In genomic region chr2:119352357-119352756, GRCh38 we compare ENCODE assay signal across 10 cellular contexts. TPM values are rescaled to one million over a fixed set of nuclear protein-coding genes. Genes with fewer than 3 reads are reported as not detected.
DNase-seq lines count a peak whose midpoint lies in the region; ATAC-seq and TF ChIP-seq lines count a peak whose summit lies in the region.
"Had no signal": no experiment of that assay in that cellular context is flagged by ENCODE, and none has a peak within 500 bp of the region (broad histone marks: within the 10 kb centered on the region; RNA-seq: fewer than 3 reads in every experiment).

No MANE protein-coding gene starts in this region.

- no peak overlapping the region for H2AK5ac ChIP-seq in trophoblast cell (ENCODE audit: low read length)

- H3K79me1 ChIP-seq in trophoblast cell (ENCODE audit: low read length) = no peaks in the 10 kb centered on the region

- H3K4ac ChIP-seq in trophoblast cell (ENCODE audit: low read depth, low read length) = no peak overlapping the region

- no peaks in the 10 kb centered on the region for H3K27me3 ChIP-seq in gastrocnemius medialis
- H3K27me3 ChIP-seq in trophoblast cell (ENCODE audit: insufficient read depth, low read length) = no peaks in the 10 kb centered on the region

- in situ Hi-C loops in gastrocnemius medialis (cut with MboI; ENCODE audit: low sequenced_read_pairs in 4 of 4) = no loop called here

- H3K79me2 ChIP-seq in trophoblast cell (ENCODE audit: control insufficient read depth, insufficient read depth, low read length, poor library complexity) = no peaks in the 10 kb centered on the region

- no peaks in the 10 kb centered on the region for H3K9me3 ChIP-seq in gastrocnemius medialis
- no peaks in the 10 kb centered on the region for H3K9me3 ChIP-seq in trophoblast cell (ENCODE audit: insufficient read depth, low read depth, low read length)
- H3K9me3 ChIP-seq: A549 had no signal

- no peak for TF ChIP-seq POLR2A in gastrocnemius medialis (IDR thresholded peaks at IDR 0.05)

- H4K91ac ChIP-seq in trophoblast cell (ENCODE audit: low read depth, low read length) = no peak overlapping the region

- no peak overlapping the region for H3K4me2 ChIP-seq in trophoblast cell (ENCODE audit: low read length)
- H3K4me2 ChIP-seq: A549 had no signal

- H3K27ac ChIP-seq in gastrocnemius medialis (peak overlapping the region; percentile 54 to 71 (median 59)), trophoblast cell (ENCODE audit: low read depth, low read length) (no peak overlapping the region)
- H3K27ac ChIP-seq: A549 had no signal

- TF ChIP-seq CTCF in gastrocnemius medialis (IDR thresholded peaks at IDR 0.05 in 4 of 5, conservative IDR thresholded peaks at IDR 0.05 in 1 of 5) = no peak

- H3K4me3 ChIP-seq in gastrocnemius medialis (no peak overlapping the region), trophoblast cell (ENCODE audit: low read depth, low read length) (no peak overlapping the region)
- H3K4me3 ChIP-seq: A549 had no signal

- H2BK120ac ChIP-seq in trophoblast cell (ENCODE audit: insufficient read depth, low read length, poor library complexity) = no peak overlapping the region

- intact Hi-C loops in gastrocnemius medialis (cut with DNase I; ENCODE audit: low total_unique reads) = no loop called here

- H2BK5ac ChIP-seq in trophoblast cell (ENCODE audit: low read depth, low read length, poor library complexity) = no peak overlapping the region

- H2AFZ ChIP-seq in trophoblast cell (ENCODE audit: insufficient read depth, low read length, poor library complexity) = no peak overlapping the region

- no peak overlapping the region for H4K12ac ChIP-seq in trophoblast cell (ENCODE audit: low read depth, low read length)

- no peak overlapping the region for H3K18ac ChIP-seq in trophoblast cell (ENCODE audit: low read length)

- no peak overlapping the region for H3K9ac ChIP-seq in trophoblast cell (ENCODE audit: low read length)

- peak; percentile 14 for DNase-seq in NCI-H1105 treated with DMSO at 0.1 percent for 48 hours (lab: John Stamatoyannopoulos, UW)
- no peak for DNase-seq in NCI-H1105 (lab: John Stamatoyannopoulos, UW)
- DNase-seq in RPMI8226 = peak; percentile 86
- peak; percentile 38 to 51 for DNase-seq in gastrocnemius medialis
- no peak for DNase-seq in NCI-H2081 (lab: John Stamatoyannopoulos, UW)
- no peak for DNase-seq in NCI-H1048 (lab: John Stamatoyannopoulos, UW)
- no peak for DNase-seq in trophoblast cell

- no peak overlapping the region for H3K14ac ChIP-seq in trophoblast cell (ENCODE audit: low read length)

- H4K8ac ChIP-seq in trophoblast cell (ENCODE audit: low read depth, low read length) = no peak overlapping the region

- H3K36me3 ChIP-seq in gastrocnemius medialis (no peaks in the 10 kb centered on the region), trophoblast cell (ENCODE audit: control insufficient read depth in 1 of 2, insufficient read depth in 2 of 2, low read length in 2 of 2) (no peaks in the 10 kb centered on the region)

- H3K4me1 ChIP-seq in gastrocnemius medialis (peaks cover 25 to 38% of the 10 kb centered on the region in 2 donors), trophoblast cell (ENCODE audit: control insufficient read depth in 1 of 2, insufficient read depth in 2 of 2, low read length in 2 of 2) (peaks cover 5 to 9% of the 10 kb centered on the region in 2 experiments)
- H3K4me1 ChIP-seq: A549 had no signal

- no peak overlapping the region for H3K23ac ChIP-seq in trophoblast cell (ENCODE audit: low read length)

- no peak overlapping the region for H2BK12ac ChIP-seq in trophoblast cell (ENCODE audit: low read length)

- ATAC-seq in HG03045 (IDR thresholded peaks at IDR 0.05; ENCODE audit: unreplicated experiment) (peak; percentile 96), gastrocnemius medialis (peak; percentile 95 to 98)
- ATAC-seq: A549, Panc1 had no signal

RNA-seq across cellular contexts. Expression of gene C2orf76, which starts 14.3 kb away (rescaled TPM):
- total RNA-seq in gastrocnemius medialis = 1 to 10 TPM in 2 of 4 donors, under 1 TPM in 1, not detected in 1; 0.61 to 5.9 (median 2.6) TPM
- 10.2 and 11.7 TPM in 2 replicates for polyA plus RNA-seq in trophoblast cell (2013)

RNA-seq across cellular contexts. Expression of gene DBI, which starts 14.4 kb away (rescaled TPM):
- 100 to 1,000 TPM in 1 of 4 donors, 10 to 100 TPM in 3; 17.3 to 102 (median 55.2) TPM for total RNA-seq in gastrocnemius medialis
- 709 and 755 TPM in 2 replicates for polyA plus RNA-seq in trophoblast cell (2013)

Comparison
In these comparisons a context has a peak if more than half of its experiments do, and no peak if none do; other contexts are left out.
1. DNase-seq: peak in NCI-H1105 treated with DMSO at 0.1 percent for 48 hours (single experiment), RPMI8226 (single experiment) and gastrocnemius medialis (2 of 2); none in NCI-H1105 (single experiment), NCI-H2081 (0 of 2), NCI-H1048 (single experiment) and trophoblast cell (0 of 2).